In the genomic region with DNA sequence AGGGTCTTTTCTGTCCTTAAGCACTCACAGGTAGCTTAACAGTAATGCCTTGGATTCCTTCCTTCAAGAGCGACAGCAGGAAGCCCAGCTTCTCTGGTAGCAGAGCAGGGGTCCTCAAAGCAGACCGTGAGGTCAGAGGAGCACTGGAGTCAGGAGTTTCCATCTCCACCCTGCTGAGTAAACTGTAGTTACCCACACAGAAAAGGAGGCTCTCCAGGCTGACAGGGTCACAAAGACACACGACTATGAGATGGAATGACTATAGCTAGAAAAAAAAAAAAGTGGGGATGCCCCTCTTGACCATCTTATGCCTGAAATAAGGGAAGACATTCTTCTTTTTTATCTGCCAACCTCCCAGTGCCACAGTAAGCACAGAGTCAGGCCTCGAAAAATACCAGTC, we compare ENCODE assay signal across 16 cellular contexts.
"Had no signal": no experiment of that assay in that cellular context is flagged by ENCODE, and none has a peak within 500 bp of the region (broad histone marks: within the 10 kb centered on the region; RNA-seq: fewer than 3 reads in every experiment).

No MANE protein-coding gene starts in this region.

- H3K27ac Mint-ChIP-seq: mesothelial cell of epicardium had no signal

- H3K9me3 Mint-ChIP-seq: activated naive CD4-positive, alpha-beta T cell treated with anti-CD3 and anti-CD28 coated beads, Interleukin-2, amount 50 U/mL, for 24 hours had no signal

- H3K4me2 ChIP-seq: smooth muscle cell had no signal

- H3K4me1 ChIP-seq: SJSA1 had no signal

- H3K4me1 Mint-ChIP-seq: mesothelial cell of epicardium had no signal

- H3K27ac ChIP-seq: ovary, right lobe of liver, SJSA1, suprapubic skin had no signal

- H3K36me3 Mint-ChIP-seq: mesothelial cell of epicardium had no signal

- H3K36me3 ChIP-seq: ovary, right lobe of liver, SJSA1, suprapubic skin had no signal

- H3K4me3 ChIP-seq: lung, ovary, right lobe of liver, SJSA1, smooth muscle cell, suprapubic skin had no signal

- ATAC-seq: esophagus mucosa had no signal

- DNase-seq: activated CD4-positive, CD25-positive, alpha-beta regulatory T cell; activated effector memory CD4-positive, alpha-beta T cell treated with anti-CD3 and anti-CD28 coated beads, Interleukin-2, amount 50 U/mL, for 16 hours; amniotic stem cell; left colon; ovary; right lobe of liver; stimulated activated naive CD4-positive, alpha-beta T cell; trophoblast cell had no signal

- H3K27me3 Mint-ChIP-seq: activated naive CD4-positive, alpha-beta T cell treated with anti-CD3 and anti-CD28 coated beads, Interleukin-2, amount 50 U/mL, for 24 hours had no signal

- H3K9me3 ChIP-seq: ovary, right lobe of liver, SJSA1, suprapubic skin had no signal

- H3K4me3 Mint-ChIP-seq: activated naive CD4-positive, alpha-beta T cell treated with anti-CD3 and anti-CD28 coated beads, Interleukin-2, amount 50 U/mL, for 24 hours; mesothelial cell of epicardium; T-helper 2 cell treated with Interferon-gamma antibody and Interleukin-4, amounts not matched to agents 5 μg/mL and 100 μg/mL, for 36 hours had no signal

- H3K27me3 ChIP-seq: ovary, right lobe of liver, SJSA1, suprapubic skin had no signal
